ENCODE assay signal across 15 cellular contexts in the genomic region with DNA sequence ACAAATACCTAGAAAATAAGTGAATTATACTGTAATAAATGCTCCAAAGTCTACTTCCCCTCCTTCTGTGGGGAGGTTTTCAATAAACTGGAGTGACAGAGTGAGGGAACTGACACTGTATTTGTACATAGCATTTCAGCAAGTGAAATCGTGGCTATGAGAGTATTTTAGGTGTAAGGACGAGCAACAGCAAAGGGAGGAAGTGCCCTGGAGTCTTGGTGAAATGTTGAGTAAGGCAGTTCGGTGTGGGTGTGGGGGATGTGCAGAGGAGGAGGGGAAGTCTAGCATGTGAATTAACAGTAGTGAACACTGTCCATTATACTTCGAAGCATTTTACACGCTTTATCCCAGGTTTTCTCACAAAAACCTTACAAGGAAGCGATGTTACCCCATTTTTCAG. TPM values are rescaled to one million over a fixed set of nuclear protein-coding genes. Genes with fewer than 3 reads are reported as not detected.
DNase-seq lines count a peak whose midpoint lies in the region; ATAC-seq and TF ChIP-seq lines count a peak whose summit lies in the region.
"Had no signal": no experiment of that assay in that cellular context is flagged by ENCODE, and none has a peak within 500 bp of the region (broad histone marks: within the 10 kb centered on the region; RNA-seq: fewer than 3 reads in every experiment).

No MANE protein-coding gene starts in this region.

- H3K4me3 Mint-ChIP-seq in natural killer cell: peak overlapping the region; percentile 79
- H3K4me3 Mint-ChIP-seq: IgD-negative memory B cell had no signal

- H3K27me3 ChIP-seq in effector memory CD4-positive, alpha-beta T cell (replicated peaks; ENCODE audit: control insufficient read depth, insufficient read depth, low read length, poor library complexity, severe bottlenecking): no peaks in the 10 kb centered on the region
- no peaks in the 10 kb centered on the region for H3K27me3 ChIP-seq in suprapubic skin
- H3K27me3 ChIP-seq: body of pancreas had no signal

- peaks cover 24 to 26% of the 10 kb centered on the region in 2 donors for H3K4me1 Mint-ChIP-seq in natural killer cell

- TF ChIP-seq CTCF in natural killer cell (IDR thresholded peaks at IDR 0.05): no peak
- no peak for TF ChIP-seq CTCF in suprapubic skin (IDR thresholded peaks at IDR 0.05)

- H3K36me3 Mint-ChIP-seq in natural killer cell: no peaks in the 10 kb centered on the region

- no peaks in the 10 kb centered on the region for H3K9me3 ChIP-seq in effector memory CD4-positive, alpha-beta T cell (ENCODE audit: control insufficient read depth, low read length)
- H3K9me3 ChIP-seq in suprapubic skin: no peaks in the 10 kb centered on the region
- H3K9me3 ChIP-seq: body of pancreas had no signal

- no peaks in the 10 kb centered on the region for H3K4me1 ChIP-seq in effector memory CD4-positive, alpha-beta T cell (ENCODE audit: control insufficient read depth, insufficient read depth, low read length, poor library complexity, severe bottlenecking)
- peaks cover 6% of the 10 kb centered on the region for H3K4me1 ChIP-seq in suprapubic skin
- H3K4me1 ChIP-seq: body of pancreas had no signal

- WGBS in suprapubic skin: 84% methylated on average over 6 of the region's 6 CpGs

- no peaks in the 10 kb centered on the region for H3K36me3 ChIP-seq in effector memory CD4-positive, alpha-beta T cell (ENCODE audit: control insufficient read depth, insufficient read depth, low read length)
- no peaks in the 10 kb centered on the region for H3K36me3 ChIP-seq in suprapubic skin

- no peak overlapping the region for H3K27ac ChIP-seq in effector memory CD4-positive, alpha-beta T cell (ENCODE audit: insufficient read depth, low read length, poor library complexity, severe bottlenecking)
- H3K27ac ChIP-seq in suprapubic skin: no peak overlapping the region
- H3K27ac ChIP-seq: body of pancreas, VCaP had no signal

- no peak for TF ChIP-seq POLR2A in suprapubic skin (IDR thresholded peaks at IDR 0.05)

- peak; percentile 44 for DNase-seq in GF-D8 (lab: John Stamatoyannopoulos, UW)
- DNase-seq in NOMO-1 treated with DMSO at 0.1 percent for 48 hours (lab: John Stamatoyannopoulos, UW; ENCODE audit: unreplicated experiment): peak; percentile 100
- DNase-seq in globus pallidus (ENCODE audit: low spot score): peak; percentile 61
- no peak for DNase-seq in natural killer cell
- DNase-seq in effector memory CD4-positive, alpha-beta T cell: no peak
- no peak for DNase-seq in NAMALWA (ENCODE audit: low spot score)
- no peak for DNase-seq in suprapubic skin (ENCODE audit: low spot score in 2 of 2)
- DNase-seq: NCI-H146, NCI-H510A treated with DMSO at 0.1 percent for 48 hours, SHP77 had no signal

- TF ChIP-seq EP300 in suprapubic skin (IDR thresholded peaks at IDR 0.05): no peak

- H3K27me3 Mint-ChIP-seq in natural killer cell (ENCODE audit: low read depth in 2 of 2): no peaks in the 10 kb centered on the region
- H3K27me3 Mint-ChIP-seq: progenitor cell of endocrine pancreas had no signal

- intact Hi-C loops in natural killer cell (cut with micrococcal nuclease): no loop called here

- H3K9me3 Mint-ChIP-seq in natural killer cell: no peaks in the 10 kb centered on the region
- H3K9me3 Mint-ChIP-seq: IgD-negative memory B cell had no signal

- ATAC-seq in natural killer cell (peak; percentile 72 to 78 (median 73)), HG03378 (IDR thresholded peaks at IDR 0.05; ENCODE audit: unreplicated experiment) (no peak)
- ATAC-seq: body of pancreas had no signal

- H3K27ac Mint-ChIP-seq in natural killer cell: peak overlapping the region; percentile 57 to 75
- H3K27ac Mint-ChIP-seq: progenitor cell of endocrine pancreas had no signal

- H3K4me3 ChIP-seq in effector memory CD4-positive, alpha-beta T cell (ENCODE audit: insufficient read depth, low read depth, low read length, poor library complexity, severe bottlenecking): no peak overlapping the region
- H3K4me3 ChIP-seq in suprapubic skin: no peak overlapping the region
- H3K4me3 ChIP-seq: body of pancreas had no signal

RNA-seq across cellular contexts. Expression of a gene that starts 18.1 kb away (rescaled TPM):
- total RNA-seq in natural killer cell: 1 to 10 TPM in 1 of 3 donors, under 1 TPM in 2; 0.59 to 6.5 (median 0.88) TPM
- total RNA-seq in suprapubic skin: 1 to 10 TPM in 2 of 4 donors, under 1 TPM in 2; 0.53 to 3.4 (median 1.3) TPM
- total RNA-seq: progenitor cell of endocrine pancreas had no signal

RNA-seq across cellular contexts. Expression of a gene that starts 30.8 kb away (rescaled TPM):
- not detected for total RNA-seq in natural killer cell
- total RNA-seq in suprapubic skin: 10 to 100 TPM; 14.7 to 44.3 (median 30.9) TPM
- total RNA-seq: body of pancreas, progenitor cell of endocrine pancreas had no signal

RNA-seq across cellular contexts. Expression of a gene that starts 37.1 kb away (rescaled TPM):
- 1 to 10 TPM in 2 of 3 donors, under 1 TPM in 1; 0.52 to 1.6 (median 1.3) TPM for total RNA-seq in natural killer cell
- 1 to 10 TPM in 1 of 4 donors, not detected in 3; 1.2 TPM for total RNA-seq in suprapubic skin
- total RNA-seq: progenitor cell of endocrine pancreas had no signal

Comparison
In these comparisons a context has a peak if more than half of its experiments do, and no peak if none do; other contexts are left out.
1. DNase-seq: peak in GF-D8 (single experiment), NOMO-1 treated with DMSO at 0.1 percent for 48 hours (single experiment) and globus pallidus (single experiment); none in natural killer cell (single experiment), effector memory CD4-positive, alpha-beta T cell (0 of 3), NAMALWA (single experiment) and suprapubic skin (0 of 2).
2. RNA of a gene that starts 30.8 kb away (total RNA-seq): 14.7 to 44.3 TPM in suprapubic skin; not detected in natural killer cell; every median in the first group is over 10 times any median in the second.